ENCODE assay signal across 11 cellular contexts in the genomic region with DNA sequence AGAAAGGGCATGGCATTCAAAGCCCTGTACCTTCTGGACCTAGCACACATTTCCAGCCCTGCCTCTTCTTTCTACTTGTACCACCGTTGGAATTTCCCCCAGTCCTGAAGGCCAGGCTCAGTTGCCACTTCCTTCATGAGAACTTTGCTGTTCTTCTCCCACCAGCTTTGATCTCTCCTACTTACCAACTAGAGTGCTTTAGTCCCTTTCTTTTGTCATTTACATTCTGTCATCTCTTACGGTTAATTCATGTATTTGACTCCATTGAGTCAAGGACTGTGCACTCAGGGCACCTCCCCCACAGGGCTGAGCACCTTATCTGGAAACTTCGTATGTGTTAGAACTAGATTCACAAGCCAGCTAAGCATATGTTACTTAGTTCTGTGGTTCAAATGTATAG. TPM values are rescaled to one million over a fixed set of nuclear protein-coding genes. Genes with fewer than 3 reads are reported as not detected.
DNase-seq lines count a peak whose midpoint lies in the region; ATAC-seq and TF ChIP-seq lines count a peak whose summit lies in the region.
"Had no signal": no experiment of that assay in that cellular context is flagged by ENCODE, and none has a peak within 500 bp of the region (broad histone marks: within the 10 kb centered on the region; RNA-seq: fewer than 3 reads in every experiment).

No MANE protein-coding gene starts in this region.

- H3K9me3 ChIP-seq in thymus (ENCODE audit: control insufficient read depth) (no peaks in the 10 kb centered on the region), stomach (no peaks in the 10 kb centered on the region)

- H3K4me1 ChIP-seq in thymus (ENCODE audit: control insufficient read depth, insufficient read depth, low read length) (no peaks in the 10 kb centered on the region), stomach (no peaks in the 10 kb centered on the region)

- no peaks in the 10 kb centered on the region for H3K27me3 ChIP-seq in thymus (ENCODE audit: control insufficient read depth, insufficient read depth)
- no peaks in the 10 kb centered on the region for H3K27me3 ChIP-seq in stomach

- H3K4me3 ChIP-seq in thymus (ENCODE audit: low read length) (no peak overlapping the region), stomach (no peak overlapping the region)

- H3K9me3 Mint-ChIP-seq in activated T-helper 1 cell treated with anti-CD3 and anti-CD28 coated beads, Interleukin-12 subunit alpha, Interleukin-12 subunit beta, Interleukin-2, Interleukin-4 antibody, amounts not matched to agents 30 ng/mL and 10 ng/mL and 1 ng/mL, durations not matched to agents 14 hours and 24 hours and 36 hours: no peaks in the 10 kb centered on the region

- H3K27ac Mint-ChIP-seq in activated T-helper 1 cell treated with anti-CD3 and anti-CD28 coated beads, Interleukin-12 subunit alpha, Interleukin-12 subunit beta, Interleukin-2, Interleukin-4 antibody, amounts not matched to agents 30 ng/mL and 10 ng/mL and 1 ng/mL, durations not matched to agents 14 hours and 24 hours and 36 hours: peak overlapping the region; percentile 95

- peaks cover 39% of the 10 kb centered on the region for H3K36me3 Mint-ChIP-seq in activated T-helper 1 cell treated with anti-CD3 and anti-CD28 coated beads, Interleukin-12 subunit alpha, Interleukin-12 subunit beta, Interleukin-2, Interleukin-4 antibody, amounts not matched to agents 30 ng/mL and 10 ng/mL and 1 ng/mL, durations not matched to agents 14 hours and 24 hours and 36 hours (ENCODE audit: low read depth)

- H3K36me3 ChIP-seq in thymus (ENCODE audit: control insufficient read depth, insufficient read depth): peaks cover 4% of the 10 kb centered on the region
- no peaks in the 10 kb centered on the region for H3K36me3 ChIP-seq in stomach

- H3K27ac ChIP-seq in thymus (ENCODE audit: low read depth) (peak overlapping the region; percentile 86), stomach (no peak overlapping the region)
- H3K27ac ChIP-seq: VCaP had no signal

- TF ChIP-seq EP300 in stomach (IDR thresholded peaks at IDR 0.05): no peak

- peak overlapping the region; percentile 72 for H3K4me3 Mint-ChIP-seq in activated T-helper 1 cell treated with anti-CD3 and anti-CD28 coated beads, Interleukin-12 subunit alpha, Interleukin-12 subunit beta, Interleukin-2, Interleukin-4 antibody, amounts not matched to agents 30 ng/mL and 10 ng/mL and 1 ng/mL, durations not matched to agents 14 hours and 24 hours and 36 hours

- no peak for ATAC-seq in HG03469 (IDR thresholded peaks at IDR 0.05; ENCODE audit: unreplicated experiment)

- TF ChIP-seq POLR2A in stomach (IDR thresholded peaks at IDR 0.05): no peak

- DNase-seq in activated gamma-delta T cell treated with Interleukin-2 at 50 U/mL for 16 hours (peak; percentile 17), activated gamma-delta T cell (lab: John Stamatoyannopoulos, UW) (no peak), stomach (no peak), epidermal melanocyte (ENCODE audit: insufficient read length, low spot score) (no peak)
- DNase-seq in activated T-helper 1 cell treated with anti-CD3 and anti-CD28 coated beads, Interleukin-12 subunit alpha, Interleukin-12 subunit beta, Interleukin-2, Interleukin-4 antibody, amounts not matched to agents 30 ng/mL and 10 ng/mL and 1 ng/mL, durations not matched to agents 14 hours and 24 hours and 36 hours (ENCODE audit: low spot score): peak; percentile 58
- DNase-seq in stimulated activated CD4-positive, alpha-beta T cell treated with anti-CD3 and anti-CD28 coated beads, Interleukin-12 subunit alpha, Interleukin-12 subunit beta, amount 100 ng/mL, for 48 hours (ENCODE audit: low read depth in 2 of 3, low spot score in 1 of 3): peak; percentile 47 to 68 (median 57)
- DNase-seq: DMS79 had no signal

- H3K4me1 Mint-ChIP-seq in activated T-helper 1 cell treated with anti-CD3 and anti-CD28 coated beads, Interleukin-12 subunit alpha, Interleukin-12 subunit beta, Interleukin-2, Interleukin-4 antibody, amounts not matched to agents 30 ng/mL and 10 ng/mL and 1 ng/mL, durations not matched to agents 14 hours and 24 hours and 36 hours (ENCODE audit: low read depth): peaks cover 75% of the 10 kb centered on the region

- TF ChIP-seq CTCF in stomach (IDR thresholded peaks at IDR 0.05): no peak

- no peaks in the 10 kb centered on the region for H3K27me3 Mint-ChIP-seq in activated T-helper 1 cell treated with anti-CD3 and anti-CD28 coated beads, Interleukin-12 subunit alpha, Interleukin-12 subunit beta, Interleukin-2, Interleukin-4 antibody, amounts not matched to agents 30 ng/mL and 10 ng/mL and 1 ng/mL, durations not matched to agents 14 hours and 24 hours and 36 hours (ENCODE audit: insufficient read depth)

- intact Hi-C loops in activated T-helper 1 cell treated with anti-CD3 and anti-CD28 coated beads, Interleukin-12 subunit alpha, Interleukin-12 subunit beta, Interleukin-2, Interleukin-4 antibody, amounts not matched to agents 30 ng/mL and 10 ng/mL and 1 ng/mL, durations not matched to agents 14 hours and 24 hours and 36 hours (cut with micrococcal nuclease): loop anchor here (1.0 to 10.0 kb wide), 4 partner anchors 8 to 1981 kb away; no protein-coding TSS in a partner anchor
- intact Hi-C loops in stomach (cut with DNase I; ENCODE audit: low total_unique reads): no loop called here

- WGBS in thymus: 65% methylated on average over 3 of the region's 3 CpGs
- WGBS in stomach, 5 donors: 55 to 67% (median 58%) methylated on average over 3 of the region's 3 CpGs

RNA-seq across cellular contexts. Expression of a gene that starts 26.3 kb away (rescaled TPM):
- 136 and 140 TPM in 2 replicates for total RNA-seq in activated T-helper 1 cell treated with anti-CD3 and anti-CD28 coated beads, Interleukin-12 subunit alpha, Interleukin-12 subunit beta, Interleukin-2, Interleukin-4 antibody, amounts not matched to agents 30 ng/mL and 10 ng/mL and 1 ng/mL, durations not matched to agents 14 hours and 24 hours and 36 hours
- 67.6 TPM for polyA plus RNA-seq in thymus
- 10 to 100 TPM; 18.0 to 68.7 (median 32.6) TPM for total RNA-seq in stomach
- 10 to 100 TPM in 2 of 3 donors, 1 to 10 TPM in 1; 8.6 to 40.3 (median 16.7) TPM for polyA plus RNA-seq in stomach
- total RNA-seq: RPMI7951 had no signal

Comparison
In these comparisons a context has a peak if more than half of its experiments do, and no peak if none do; other contexts are left out.
1. DNase-seq: peak in activated gamma-delta T cell treated with Interleukin-2 at 50 U/mL for 16 hours (single experiment), activated T-helper 1 cell treated with anti-CD3 and anti-CD28 coated beads, Interleukin-12 subunit alpha, Interleukin-12 subunit beta, Interleukin-2, Interleukin-4 antibody, amounts not matched to agents 30 ng/mL and 10 ng/mL and 1 ng/mL, durations not matched to agents 14 hours and 24 hours and 36 hours (single experiment) and stimulated activated CD4-positive, alpha-beta T cell treated with anti-CD3 and anti-CD28 coated beads, Interleukin-12 subunit alpha, Interleukin-12 subunit beta, amount 100 ng/mL, for 48 hours (3 of 3); none in activated gamma-delta T cell (single experiment), stomach (single experiment) and epidermal melanocyte (single experiment).